Comparison of ENCODE assay signal across 1 cellular context in the genomic region with DNA sequence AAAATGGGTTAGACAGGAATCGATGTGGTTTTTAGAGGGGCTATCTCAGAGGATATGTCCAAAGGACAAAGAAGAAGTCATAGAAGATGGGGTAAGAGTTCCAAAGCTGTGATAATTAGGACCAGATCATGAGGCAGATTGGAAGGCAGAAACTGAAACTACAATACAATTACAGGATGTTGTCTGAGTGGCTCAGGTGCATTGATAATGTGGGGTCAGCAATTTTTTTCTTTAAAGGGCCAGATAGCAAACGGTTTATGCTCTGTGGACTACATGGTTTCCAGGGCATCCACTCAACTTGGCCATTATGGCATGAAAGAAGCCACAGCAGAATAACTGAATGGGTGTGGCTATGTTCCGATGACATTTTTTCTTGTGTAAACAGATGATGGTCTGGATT.
TF ChIP-seq lines count a peak whose summit lies in the region.

No MANE protein-coding gene starts in this region.

TF ChIP-seq in HepG2, 621 proteins besides CTCF, POLR2A, EP300 and RAD21:
- peak; percentile 63 for TF ChIP-seq MAFF (IDR thresholded peaks at IDR 0.05; ENCODE audit: low read depth, low read length)
- TF ChIP-seq ZBTB1 (CRISPR knock-in tag; IDR thresholded peaks at IDR 0.05; ENCODE audit: borderline replicate concordance), result no peak
- TF ChIP-seq ZNF446 (CRISPR knock-in tag; IDR thresholded peaks at IDR 0.05), result no peak
- no peak for TF ChIP-seq HDAC1 (CRISPR knock-in tag; IDR thresholded peaks at IDR 0.05)
- TF ChIP-seq ZC3H4 (CRISPR knock-in tag; IDR thresholded peaks at IDR 0.05; ENCODE audit: borderline replicate concordance), result no peak
- peak; percentile 75 to 78 for TF ChIP-seq MAFK (conservative IDR thresholded peaks at IDR 0.05 in 1 of 2, IDR thresholded peaks at IDR 0.05 in 1 of 2; ENCODE audit: low read length in 2 of 2)
- TF ChIP-seq, protein P1, sequence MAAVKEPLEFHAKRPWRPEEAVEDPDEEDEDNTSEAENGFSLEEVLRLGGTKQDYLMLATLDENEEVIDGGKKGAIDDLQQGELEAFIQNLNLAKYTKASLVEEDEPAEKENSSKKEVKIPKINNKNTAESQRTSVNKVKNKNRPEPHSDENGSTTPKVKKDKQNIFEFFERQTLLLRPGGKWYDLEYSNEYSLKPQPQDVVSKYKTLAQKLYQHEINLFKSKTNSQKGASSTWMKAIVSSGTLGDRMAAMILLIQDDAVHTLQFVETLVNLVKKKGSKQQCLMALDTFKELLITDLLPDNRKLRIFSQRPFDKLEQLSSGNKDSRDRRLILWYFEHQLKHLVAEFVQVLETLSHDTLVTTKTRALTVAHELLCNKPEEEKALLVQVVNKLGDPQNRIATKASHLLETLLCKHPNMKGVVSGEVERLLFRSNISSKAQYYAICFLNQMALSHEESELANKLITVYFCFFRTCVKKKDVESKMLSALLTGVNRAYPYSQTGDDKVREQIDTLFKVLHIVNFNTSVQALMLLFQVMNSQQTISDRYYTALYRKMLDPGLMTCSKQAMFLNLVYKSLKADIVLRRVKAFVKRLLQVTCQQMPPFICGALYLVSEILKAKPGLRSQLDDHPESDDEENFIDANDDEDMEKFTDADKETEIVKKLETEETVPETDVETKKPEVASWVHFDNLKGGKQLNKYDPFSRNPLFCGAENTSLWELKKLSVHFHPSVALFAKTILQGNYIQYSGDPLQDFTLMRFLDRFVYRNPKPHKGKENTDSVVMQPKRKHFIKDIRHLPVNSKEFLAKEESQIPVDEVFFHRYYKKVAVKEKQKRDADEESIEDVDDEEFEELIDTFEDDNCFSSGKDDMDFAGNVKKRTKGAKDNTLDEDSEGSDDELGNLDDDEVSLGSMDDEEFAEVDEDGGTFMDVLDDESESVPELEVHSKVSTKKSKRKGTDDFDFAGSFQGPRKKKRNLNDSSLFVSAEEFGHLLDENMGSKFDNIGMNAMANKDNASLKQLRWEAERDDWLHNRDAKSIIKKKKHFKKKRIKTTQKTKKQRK (IDR thresholded peaks at IDR 0.05; ENCODE audit: low read length), result no peak
- TF ChIP-seq BORCS8-MEF2B (CRISPR knock-in tag; IDR thresholded peaks at IDR 0.05), result no peak
- TF ChIP-seq, protein P2, sequence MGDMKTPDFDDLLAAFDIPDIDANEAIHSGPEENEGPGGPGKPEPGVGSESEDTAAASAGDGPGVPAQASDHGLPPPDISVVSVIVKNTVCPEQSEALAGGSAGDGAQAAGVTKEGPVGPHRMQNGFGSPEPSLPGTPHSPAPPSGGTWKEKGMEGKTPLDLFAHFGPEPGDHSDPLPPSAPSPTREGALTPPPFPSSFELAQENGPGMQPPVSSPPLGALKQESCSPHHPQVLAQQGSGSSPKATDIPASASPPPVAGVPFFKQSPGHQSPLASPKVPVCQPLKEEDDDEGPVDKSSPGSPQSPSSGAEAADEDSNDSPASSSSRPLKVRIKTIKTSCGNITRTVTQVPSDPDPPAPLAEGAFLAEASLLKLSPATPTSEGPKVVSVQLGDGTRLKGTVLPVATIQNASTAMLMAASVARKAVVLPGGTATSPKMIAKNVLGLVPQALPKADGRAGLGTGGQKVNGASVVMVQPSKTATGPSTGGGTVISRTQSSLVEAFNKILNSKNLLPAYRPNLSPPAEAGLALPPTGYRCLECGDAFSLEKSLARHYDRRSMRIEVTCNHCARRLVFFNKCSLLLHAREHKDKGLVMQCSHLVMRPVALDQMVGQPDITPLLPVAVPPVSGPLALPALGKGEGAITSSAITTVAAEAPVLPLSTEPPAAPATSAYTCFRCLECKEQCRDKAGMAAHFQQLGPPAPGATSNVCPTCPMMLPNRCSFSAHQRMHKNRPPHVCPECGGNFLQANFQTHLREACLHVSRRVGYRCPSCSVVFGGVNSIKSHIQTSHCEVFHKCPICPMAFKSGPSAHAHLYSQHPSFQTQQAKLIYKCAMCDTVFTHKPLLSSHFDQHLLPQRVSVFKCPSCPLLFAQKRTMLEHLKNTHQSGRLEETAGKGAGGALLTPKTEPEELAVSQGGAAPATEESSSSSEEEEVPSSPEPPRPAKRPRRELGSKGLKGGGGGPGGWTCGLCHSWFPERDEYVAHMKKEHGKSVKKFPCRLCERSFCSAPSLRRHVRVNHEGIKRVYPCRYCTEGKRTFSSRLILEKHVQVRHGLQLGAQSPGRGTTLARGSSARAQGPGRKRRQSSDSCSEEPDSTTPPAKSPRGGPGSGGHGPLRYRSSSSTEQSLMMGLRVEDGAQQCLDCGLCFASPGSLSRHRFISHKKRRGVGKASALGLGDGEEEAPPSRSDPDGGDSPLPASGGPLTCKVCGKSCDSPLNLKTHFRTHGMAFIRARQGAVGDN (CRISPR knock-in tag; IDR thresholded peaks at IDR 0.05), result no peak
- TF ChIP-seq EEA1 (CRISPR knock-in tag; IDR thresholded peaks at IDR 0.05; ENCODE audit: borderline replicate concordance), result no peak
TF ChIP-seq in HepG2: peak in this region for 2.
